1 cellular context compared by ENCODE assay signal in genomic region chr3:14124223-14124614, GRCh38.
TF ChIP-seq lines count a peak whose summit lies in the region.

No MANE protein-coding gene starts in this region.

TF ChIP-seq in HepG2, 621 proteins besides CTCF, POLR2A, EP300 and RAD21 (continued from another document and continues in another):
- TF ChIP-seq ZBTB14 (CRISPR knock-in tag; IDR thresholded peaks at IDR 0.05) = no peak
- TF ChIP-seq ZNF407 (CRISPR knock-in tag; IDR thresholded peaks at IDR 0.05; ENCODE audit: not compliant biosample characterization) = peak; percentile 72
- 0 out of 2 replicates have a peak, but pooled peaks have one; percentile 48 for TF ChIP-seq ZNF570 (CRISPR knock-in tag; IDR thresholded peaks at IDR 0.05; ENCODE audit: borderline replicate concordance)
- TF ChIP-seq ZSCAN9 (CRISPR knock-in tag; IDR thresholded peaks at IDR 0.05; ENCODE audit: borderline replicate concordance) = peak; percentile 34; the same call in 1 of the 2 replicates
- 0 out of 2 replicates have a peak, but pooled peaks have one; percentile 12 for TF ChIP-seq ZNF12 (CRISPR knock-in tag; IDR thresholded peaks at IDR 0.05)
- peak; percentile 87 for TF ChIP-seq MAX (IDR thresholded peaks at IDR 0.05)
- TF ChIP-seq HCFC1 (IDR thresholded peaks at IDR 0.05; ENCODE audit: low read depth, low read length) = peak; percentile 20; the same call in 1 of the 2 replicates
- peak; percentile 45; the same call in 1 of the 2 replicates for TF ChIP-seq ZNF205 (CRISPR knock-in tag; IDR thresholded peaks at IDR 0.05)
- TF ChIP-seq ATF3 (CRISPR knock-in tag; IDR thresholded peaks at IDR 0.05) = peak; percentile 18; the same call in 1 of the 2 replicates
- no peak; the same call in 1 of the 2 replicates for TF ChIP-seq MTERF4 (CRISPR knock-in tag; IDR thresholded peaks at IDR 0.05)
- no peak for TF ChIP-seq NFE2L1 (CRISPR knock-in tag; IDR thresholded peaks at IDR 0.05; ENCODE audit: borderline replicate concordance)
- no peak; the same call in 1 of the 2 replicates for TF ChIP-seq ISL2 (CRISPR knock-in tag; IDR thresholded peaks at IDR 0.05)
- no peak for TF ChIP-seq ZNF382 (CRISPR knock-in tag; IDR thresholded peaks at IDR 0.05; ENCODE audit: borderline replicate concordance)
- TF ChIP-seq ZNF33B (CRISPR knock-in tag; IDR thresholded peaks at IDR 0.05) = 0 out of 2 replicates have a peak, but pooled peaks have one; percentile 40
- no peak for TF ChIP-seq ARID2 (CRISPR knock-in tag; IDR thresholded peaks at IDR 0.05; ENCODE audit: borderline replicate concordance)
- TF ChIP-seq ETS1 (CRISPR knock-in tag; IDR thresholded peaks at IDR 0.05) = 0 out of 2 replicates have a peak, but pooled peaks have one; percentile 45
- no peak for TF ChIP-seq TFDP2 (CRISPR knock-in tag; IDR thresholded peaks at IDR 0.05)
- no peak for TF ChIP-seq PRDM4 (CRISPR knock-in tag; IDR thresholded peaks at IDR 0.05; ENCODE audit: borderline replicate concordance)
- no peak for TF ChIP-seq ISX (CRISPR knock-in tag; conservative IDR thresholded peaks at IDR 0.05)
- TF ChIP-seq SIX4 (CRISPR knock-in tag; IDR thresholded peaks at IDR 0.05) = no peak
- TF ChIP-seq ZNF121 (CRISPR knock-in tag; IDR thresholded peaks at IDR 0.05) = peak; percentile 34; the same call in 1 of the 2 replicates
- no peak for TF ChIP-seq MED1 (CRISPR knock-in tag; IDR thresholded peaks at IDR 0.05)
- TF ChIP-seq ASH2L (IDR thresholded peaks at IDR 0.05; ENCODE audit: insufficient read length, low read depth, low read length) = peak; percentile 50
- TF ChIP-seq HIVEP1 (CRISPR knock-in tag; IDR thresholded peaks at IDR 0.05) = no peak; the same call in 1 of the 2 replicates
- 0 out of 2 replicates have a peak, but pooled peaks have one; percentile 64 for TF ChIP-seq HMGXB3 (CRISPR knock-in tag; IDR thresholded peaks at IDR 0.05; ENCODE audit: borderline replicate concordance)
- no peak for TF ChIP-seq ZNF841 (CRISPR knock-in tag; IDR thresholded peaks at IDR 0.05; ENCODE audit: borderline replicate concordance)
- TF ChIP-seq ZNF749 (CRISPR knock-in tag; IDR thresholded peaks at IDR 0.05; ENCODE audit: borderline replicate concordance) = 0 out of 2 replicates have a peak, but pooled peaks have one; percentile 8
- no peak for TF ChIP-seq DR1 (CRISPR knock-in tag; IDR thresholded peaks at IDR 0.05)
- peak; percentile 93 for TF ChIP-seq MYC (CRISPR knock-in tag; IDR thresholded peaks at IDR 0.05; ENCODE audit: borderline replicate concordance)
- no peak; the same call in 1 of the 2 replicates for TF ChIP-seq POLR2G (IDR thresholded peaks at IDR 0.05; ENCODE audit: low read depth, low read length)
- peak; percentile 38; the same call in 1 of the 2 replicates for TF ChIP-seq ARHGAP35 (CRISPR knock-in tag; IDR thresholded peaks at IDR 0.05; ENCODE audit: borderline replicate concordance)
- TF ChIP-seq THRA (CRISPR knock-in tag; IDR thresholded peaks at IDR 0.05; ENCODE audit: borderline replicate concordance) = no peak
